In genomic region chr1:3271866-3272265, GRCh38 we compare ENCODE assay signal across 17 cellular contexts.
DNase-seq lines count a peak whose midpoint lies in the region; ATAC-seq and TF ChIP-seq lines count a peak whose summit lies in the region.
"Had no signal": no experiment of that assay in that cellular context is flagged by ENCODE, and none has a peak within 500 bp of the region (broad histone marks: within the 10 kb centered on the region; RNA-seq: fewer than 3 reads in every experiment).

No MANE protein-coding gene starts in this region.

- ATAC-seq in left ventricle myocardium superior = peak; percentile 31
- no peak for ATAC-seq in right cardiac atrium
- ATAC-seq: HCT116 had no signal

- no peaks in the 10 kb centered on the region for H3K9me2 ChIP-seq in PC-9 (ENCODE audit: insufficient read depth)
- H3K9me2 ChIP-seq: SK-N-SH had no signal

- H3K27ac Mint-ChIP-seq in brain = peak overlapping the region in 3 of 5 experiments; percentile 49 to 65 (median 57)

- H3K4me3 ChIP-seq in right cardiac atrium (ENCODE audit: low read length) (no peak overlapping the region), PC-9 (no peak overlapping the region)

- H2AFZ ChIP-seq in PC-9 = no peak overlapping the region

- WGBS in right cardiac atrium = 55% methylated on average over 9 of the region's 9 CpGs

- peaks cover 0 to 6% (median 3%) of the 10 kb centered on the region in 5 experiments for H3K9me3 Mint-ChIP-seq in brain

- no peaks in the 10 kb centered on the region for H3K4me1 ChIP-seq in right cardiac atrium (ENCODE audit: control insufficient read depth, insufficient read depth, low read length)
- no peaks in the 10 kb centered on the region for H3K4me1 ChIP-seq in PC-9 (replicated peaks; ENCODE audit: insufficient read depth)
- H3K4me1 ChIP-seq: BE2C had no signal

- no peaks in the 10 kb centered on the region for H3F3A ChIP-seq in PC-9 (ENCODE audit: insufficient read depth, low read depth)

- TF ChIP-seq CTCF in brain (conservative IDR thresholded peaks at IDR 0.05) (no peak), PC-9 (conservative IDR thresholded peaks at IDR 0.05) (no peak)

- intact Hi-C loops in left ventricle myocardium superior (cut with micrococcal nuclease) (no loop called here), right cardiac atrium (cut with DNase I) (loop anchor here in 1 of 4 donors (10.0 kb wide), 1 partner anchor 197 kb away; no protein-coding TSS in a partner anchor), PC-9 (cut with micrococcal nuclease; ENCODE audit: unreplicated experiment) (no loop called here)

- no TSS peak for BruUV-seq in PC-9 (replicated peaks; lab: Mats Ljungman, UMichigan)

- CTCF ChIA-PET in PC-9 (lab: Charles Lee) = no interaction called here

- H3K27ac ChIP-seq in right cardiac atrium (ENCODE audit: low read length) (no peak overlapping the region), PC-9 (no peak overlapping the region)
- H3K27ac ChIP-seq: KMS-11 had no signal

- no peaks in the 10 kb centered on the region for H3K9me3 ChIP-seq in right cardiac atrium (ENCODE audit: control insufficient read depth, low read length)
- no peaks in the 10 kb centered on the region for H3K9me3 ChIP-seq in PC-9 (ENCODE audit: insufficient read depth, low read depth)
- H3K9me3 ChIP-seq: BE2C, SK-N-SH had no signal

- DNase-seq in left ventricle myocardium superior = peak; percentile 61
- no peak for DNase-seq in right cardiac atrium
- peak; percentile 54 for DNase-seq in NCI-H1092 treated with DMSO at 0.1 percent for 48 hours (lab: John Stamatoyannopoulos, UW)
- DNase-seq in NK-92 treated with Interleukin-12 subunit alpha and Interleukin-12 subunit beta, amount 100 ng/mL, for 24 hours (lab: John Stamatoyannopoulos, UW) = no peak
- DNase-seq in T-helper 9 cell = no peak
- no peak for DNase-seq in PC-9
- DNase-seq: BE2C; CD4-positive, alpha-beta memory T cell; NCI-H1694; NCI-H2081; NCI-H510A treated with DMSO at 0.1 percent for 48 hours; NCI-H748 treated with DMSO at 0.1 percent for 48 hours; SHP77 treated with DMSO at 0.1 percent for 48 hours; SK-N-SH had no signal

- no peaks in the 10 kb centered on the region for H3K27me3 Mint-ChIP-seq in brain

- no peaks in the 10 kb centered on the region for H3K36me3 Mint-ChIP-seq in brain
- H3K36me3 Mint-ChIP-seq: CD4-positive, alpha-beta memory T cell had no signal

- no peaks in the 10 kb centered on the region for H3K27me3 ChIP-seq in right cardiac atrium (ENCODE audit: control insufficient read depth, insufficient read depth)
- H3K27me3 ChIP-seq in PC-9 (ENCODE audit: insufficient read depth, low read depth) = peaks cover 97% of the 10 kb centered on the region
- H3K27me3 ChIP-seq: BE2C had no signal

- H3K4me3 Mint-ChIP-seq in brain = no peak overlapping the region
- H3K4me3 Mint-ChIP-seq: CD4-positive, alpha-beta memory T cell had no signal

- H3K36me3 ChIP-seq in PC-9 (ENCODE audit: low read depth) = no peaks in the 10 kb centered on the region
- H3K36me3 ChIP-seq: BE2C had no signal

- POLR2A ChIA-PET in PC-9 (lab: Charles Lee; ENCODE audit: unreplicated experiment) = no interaction called here

- no peaks in the 10 kb centered on the region for H3K79me2 ChIP-seq in PC-9 (ENCODE audit: low read depth)

- H3K4me1 Mint-ChIP-seq in brain = peaks cover 62% of the 10 kb centered on the region
- H3K4me1 Mint-ChIP-seq: CD4-positive, alpha-beta memory T cell had no signal

- no peak overlapping the region for H3K4me2 ChIP-seq in PC-9
- H3K4me2 ChIP-seq: KMS-11, SK-N-SH had no signal

- no peaks in the 10 kb centered on the region; the same call in 1 of the 2 replicates for H4K20me1 ChIP-seq in PC-9 (ENCODE audit: insufficient read depth)

Comparison
In these comparisons a context has a peak if more than half of its experiments do, and no peak if none do; other contexts are left out.
1. DNase-seq: peak in left ventricle myocardium superior (single experiment) and NCI-H1092 treated with DMSO at 0.1 percent for 48 hours (single experiment); none in right cardiac atrium (0 of 3), NK-92 treated with Interleukin-12 subunit alpha and Interleukin-12 subunit beta, amount 100 ng/mL, for 24 hours (single experiment), T-helper 9 cell (single experiment) and PC-9 (0 of 2).